Comparison of ENCODE assay signal across 9 cellular contexts in genomic region chr3:161096771-161097367, GRCh38. TPM values are rescaled to one million over a fixed set of nuclear protein-coding genes. Genes with fewer than 3 reads are reported as not detected.
DNase-seq lines count a peak whose midpoint lies in the region; ATAC-seq, FAIRE-seq and TF ChIP-seq lines count a peak whose summit lies in the region.
"Had no signal": no experiment of that assay in that cellular context is flagged by ENCODE, and none has a peak within 500 bp of the region (broad histone marks: within the 10 kb centered on the region; RNA-seq: fewer than 3 reads in every experiment).

No MANE protein-coding gene starts in this region.

- H3K4me1 Mint-ChIP-seq in astrocyte (ENCODE audit: low read depth, unreplicated experiment): no peaks in the 10 kb centered on the region

- no peak overlapping the region for H3K4me3 Mint-ChIP-seq in astrocyte (ENCODE audit: unreplicated experiment)

- H3K4me1 ChIP-seq in astrocyte (ENCODE audit: insufficient read depth, low read length) (no peaks in the 10 kb centered on the region), prostate gland (replicated peaks) (no peaks in the 10 kb centered on the region)
- H3K4me1 ChIP-seq: SJCRH30 had no signal

- no peak overlapping the region for H3K9ac ChIP-seq in astrocyte (ENCODE audit: low read length)

- H4K20me1 ChIP-seq in astrocyte (ENCODE audit: insufficient read depth, low read length): no peaks in the 10 kb centered on the region

- TF ChIP-seq CTCF in astrocyte (IDR thresholded peaks at IDR 0.05; ENCODE audit: insufficient read depth, low read depth, low read length): peak; percentile 18
- TF ChIP-seq CTCF in prostate gland (IDR thresholded peaks at IDR 0.05): peak in 3 of 4 experiments; percentile 26 to 34 (median 33)

- no peaks in the 10 kb centered on the region for H3K9me3 Mint-ChIP-seq in astrocyte (ENCODE audit: unreplicated experiment)

- DNase-seq in activated gamma-delta T cell treated with Interleukin-2 at 50 U/mL for 16 hours (peak; percentile 9), activated gamma-delta T cell (lab: John Stamatoyannopoulos, UW) (no peak), NCI-H1694 (lab: John Stamatoyannopoulos, UW) (peak; percentile 21), astrocyte (ENCODE audit: low read depth) (no peak), prostate gland (ENCODE audit: low spot score) (no peak), frontal cortex (ENCODE audit: low spot score in 2 of 2) (no peak)

- no peak for FAIRE-seq in astrocyte (lab: Jason Lieb, UNC)
- no peak for FAIRE-seq in frontal cortex (lab: Jason Lieb, UNC)

- no peak overlapping the region for H3K4me3 ChIP-seq in astrocyte (ENCODE audit: insufficient read depth, low read depth, low read length)
- no peak overlapping the region for H3K4me3 ChIP-seq in prostate gland
- H3K4me3 ChIP-seq: SJCRH30 had no signal

- H3K36me3 Mint-ChIP-seq in astrocyte (ENCODE audit: low read depth, unreplicated experiment): no peaks in the 10 kb centered on the region

- TF ChIP-seq POLR2A in prostate gland (IDR thresholded peaks at IDR 0.05): no peak

- H3K79me2 ChIP-seq in astrocyte (ENCODE audit: insufficient read depth, low read length): no peaks in the 10 kb centered on the region

- H2AFZ ChIP-seq in astrocyte (ENCODE audit: low read depth, low read length): no peak overlapping the region

- H3K9me3 ChIP-seq in astrocyte (ENCODE audit: insufficient read depth, low read depth, low read length) (no peaks in the 10 kb centered on the region), prostate gland (no peaks in the 10 kb centered on the region)
- H3K9me3 ChIP-seq: SJCRH30 had no signal

- no peak for ATAC-seq in GM21367 (IDR thresholded peaks at IDR 0.05; ENCODE audit: unreplicated experiment)
- ATAC-seq in GM18519 (IDR thresholded peaks at IDR 0.05; ENCODE audit: low FRiP score, unreplicated experiment): no peak

- peaks cover 5% of the 10 kb centered on the region for H3K27me3 Mint-ChIP-seq in astrocyte (ENCODE audit: low read depth, unreplicated experiment)

- H3K4me2 ChIP-seq in astrocyte (ENCODE audit: low read length): no peak overlapping the region

- WGBS in prostate gland: 72% methylated on average over 7 of the region's 7 CpGs

- no peak overlapping the region for H3K27ac ChIP-seq in astrocyte (ENCODE audit: low read depth, low read length)
- no peak overlapping the region for H3K27ac ChIP-seq in prostate gland
- H3K27ac ChIP-seq: SJCRH30 had no signal

- no peaks in the 10 kb centered on the region for H3K36me3 ChIP-seq in astrocyte (ENCODE audit: insufficient read depth, low read length)
- no peaks in the 10 kb centered on the region for H3K36me3 ChIP-seq in prostate gland
- H3K36me3 ChIP-seq: SJCRH30 had no signal

- no peaks in the 10 kb centered on the region for H3K27me3 ChIP-seq in astrocyte (ENCODE audit: insufficient read depth, low read length)
- no peaks in the 10 kb centered on the region for H3K27me3 ChIP-seq in prostate gland (replicated peaks; ENCODE audit: insufficient read depth)
- H3K27me3 ChIP-seq: SJCRH30 had no signal

- H3K27ac Mint-ChIP-seq in astrocyte (ENCODE audit: unreplicated experiment): no peak overlapping the region

- intact Hi-C loops in prostate gland (cut with DNase I): no loop called here

RNA-seq across cellular contexts. Expression of gene B3GALNT1, which starts 8.3 kb away (rescaled TPM):
- total RNA-seq in astrocyte (11.1 and 12.8 TPM in 2 replicates), prostate gland (10 to 100 TPM; 13.2 to 14.0 TPM), frontal cortex (152 TPM)
- total RNA-seq: SJCRH30 had no signal

Comparison
In these comparisons a context has a peak if more than half of its experiments do, and no peak if none do; other contexts are left out.
1. DNase-seq: peak in activated gamma-delta T cell treated with Interleukin-2 at 50 U/mL for 16 hours (single experiment) and NCI-H1694 (single experiment); none in activated gamma-delta T cell (single experiment), astrocyte (single experiment), prostate gland (single experiment) and frontal cortex (0 of 2).
2. RNA of gene B3GALNT1, which starts 8.3 kb away (total RNA-seq): 152 TPM in frontal cortex (single experiment); 13.2 to 14.0 TPM in prostate gland and 11.1 to 12.8 TPM in astrocyte; every median in the first group is over 10 times any median in the second.